8 cellular contexts compared by ENCODE assay signal in genomic region chr1:46718727-46719622, GRCh38. TPM values are rescaled to one million over a fixed set of nuclear protein-coding genes. Genes with fewer than 3 reads are reported as not detected.
DNase-seq lines count a peak whose midpoint lies in the region; ATAC-seq and TF ChIP-seq lines count a peak whose summit lies in the region.

Gene EFCAB14 (minus strand): TSS chr1:46719114. CDS start chr1:46718087, 1,027 bp downstream.

- H3K4me2 ChIP-seq in H9 (ENCODE audit: insufficient read depth, insufficient read length, low read length): peak within 1 kb of the TSS; percentile 99

- H2BK12ac ChIP-seq in H9 (ENCODE audit: insufficient read length, low read depth, low read length): no peak within 1 kb of the TSS

- H3K18ac ChIP-seq in H9 (ENCODE audit: insufficient read length, low read depth, low read length): peak within 1 kb of the TSS; percentile 68

- H3K9me3 ChIP-seq in H9 (ENCODE audit: control insufficient read depth, low read depth, low read length): no peaks in the 10 kb centered on the region
- H3K9me3 ChIP-seq in MG63: no peaks in the 10 kb centered on the region

- no peaks in the 10 kb centered on the region for H3K27me3 ChIP-seq in H9 (ENCODE audit: insufficient read depth, low read length)
- no peaks in the 10 kb centered on the region for H3K27me3 ChIP-seq in MG63

- H4K8ac ChIP-seq in H9 (replicated peaks; ENCODE audit: insufficient read length, low read depth, low read length): no peak within 1 kb of the TSS

- no peak within 1 kb of the TSS for H4K91ac ChIP-seq in H9 (ENCODE audit: insufficient read length, low read depth, low read length)

- H2BK15ac ChIP-seq in H9 (ENCODE audit: low read depth, low read length): no peak within 1 kb of the TSS

- no peak within 1 kb of the TSS for H3K27ac ChIP-seq in H9 (ENCODE audit: insufficient read length, low read depth, low read length)

- H3K4ac ChIP-seq in H9 (ENCODE audit: low read depth, low read length): no peak within 1 kb of the TSS

- peaks cover 8% of the 10 kb centered on the region for H3K23me2 ChIP-seq in H9 (ENCODE audit: insufficient read length, low read depth, low read length, poor library complexity, severe bottlenecking)

- peaks cover 3 to 36% (median 15%) of the 10 kb centered on the region in 3 experiments; a peak in 5 of 7 replicates for H3K36me3 Mint-ChIP-seq in H9 (ENCODE audit: insufficient read depth in 1 of 3, low read depth in 3 of 3)
- H3K36me3 Mint-ChIP-seq in nephron progenitor cell (ENCODE audit: low read depth): peaks cover 5% of the 10 kb centered on the region

- no peak for TF ChIP-seq CTCF in H9 (conservative IDR thresholded peaks at IDR 0.05)
- no peak for TF ChIP-seq CTCF in fibroblast of the aortic adventitia (IDR thresholded peaks at IDR 0.05; ENCODE audit: insufficient read depth, low read length)
- TF ChIP-seq CTCF in nephron progenitor cell (IDR thresholded peaks at IDR 0.05): no peak

- DNase-seq in ELR (ENCODE audit: low read depth) (peak; percentile 89), H9 (peak; percentile 99), MG63 (peak; percentile 93), SHP77 treated with DMSO at 0.1 percent for 48 hours (lab: John Stamatoyannopoulos, UW) (peak; percentile 79), activated gamma-delta T cell (lab: John Stamatoyannopoulos, UW) (peak; percentile 100), fibroblast of the aortic adventitia (ENCODE audit: low read depth) (peak; percentile 84), nephron progenitor cell (peak; percentile 99)
- peak; percentile 99 to 100 for DNase-seq in stimulated activated naive CD8-positive, alpha-beta T cell treated with anti-CD3 and anti-CD28 coated beads, Interleukin-15, amount 100 ng/mL, for 72 hours

- H3K9ac ChIP-seq in H9 (ENCODE audit: extremely low read depth, insufficient read length, low read length): peak within 1 kb of the TSS; percentile 87

- H3K4me3 ChIP-seq in MG63: peak within 1 kb of the TSS; percentile 90
- peak within 1 kb of the TSS; percentile 90 for H3K4me3 ChIP-seq in fibroblast of the aortic adventitia (ENCODE audit: low read depth, low read length)

- peak within 1 kb of the TSS; percentile 87; the same call in 1 of the 2 replicates for H3K14ac ChIP-seq in H9 (ENCODE audit: insufficient read depth, low read length)

- H3K23ac ChIP-seq in H9 (ENCODE audit: insufficient read length, low read depth, low read length): no peak within 1 kb of the TSS

- no CpG with 5 or more reads among the region's 85 CpGs for WGBS in H9 (ENCODE audit: extremely low coverage, insufficient read length, low lambda C conversion rate)

- H4K20me1 ChIP-seq in H9 (ENCODE audit: control insufficient read depth, insufficient read depth, insufficient read length): no peaks in the 10 kb centered on the region

- no peak within 1 kb of the TSS for H3T11ph ChIP-seq in H9 (ENCODE audit: low read length)

- H3K9me3 Mint-ChIP-seq in H9 (no peaks in the 10 kb centered on the region), nephron progenitor cell (no peaks in the 10 kb centered on the region)
- no peaks in the 10 kb centered on the region for H3K9me3 Mint-ChIP-seq in stimulated activated naive CD8-positive, alpha-beta T cell treated with anti-CD3 and anti-CD28 coated beads, Interleukin-15, amount 100 ng/mL, for 72 hours

- peaks cover 9% of the 10 kb centered on the region; the same call in 1 of the 2 replicates for H3K4me1 ChIP-seq in H9 (ENCODE audit: insufficient read depth, low read length)

- no peak within 1 kb of the TSS for H4K5ac ChIP-seq in H9 (ENCODE audit: insufficient read length, low read depth, low read length)

- H2BK120ac ChIP-seq in H9 (ENCODE audit: low read depth, low read length, poor library complexity, severe bottlenecking): no peak within 1 kb of the TSS

- no peak within 1 kb of the TSS for H3K56ac ChIP-seq in H9 (ENCODE audit: insufficient read length, low read depth, low read length)

- peaks cover 25% of the 10 kb centered on the region for H3K36me3 ChIP-seq in MG63

- peaks cover 16% of the 10 kb centered on the region for H3K79me1 ChIP-seq in H9 (ENCODE audit: insufficient read depth, low read depth, low read length, poor library complexity, severe bottlenecking)

- H2BK5ac ChIP-seq in H9 (ENCODE audit: insufficient read length, low read length): no peak within 1 kb of the TSS

- no peak within 1 kb of the TSS for H2BK20ac ChIP-seq in H9 (ENCODE audit: low read depth, low read length, poor library complexity, severe bottlenecking)

- peak within 1 kb of the TSS; percentile 26 for H2AFZ ChIP-seq in H9 (ENCODE audit: low read length)

- peaks cover 15% of the 10 kb centered on the region for H3K79me2 ChIP-seq in H9 (ENCODE audit: insufficient read depth, low read length)

- H3K27ac Mint-ChIP-seq in H9 (peak within 1 kb of the TSS; percentile 2 to 93 (median 75); a peak in 4 of 7 replicates), nephron progenitor cell (peak within 1 kb of the TSS; percentile 79)
- peak within 1 kb of the TSS; percentile 93 to 95 for H3K27ac Mint-ChIP-seq in stimulated activated naive CD8-positive, alpha-beta T cell treated with anti-CD3 and anti-CD28 coated beads, Interleukin-15, amount 100 ng/mL, for 72 hours

- peak; percentile 99 for ATAC-seq in stimulated activated naive CD8-positive, alpha-beta T cell treated with anti-CD3 and anti-CD28 coated beads, Interleukin-15, amount 100 ng/mL, for 72 hours

- peaks cover 6% of the 10 kb centered on the region; the same call in 1 of the 2 replicates for H3K27me3 Mint-ChIP-seq in H9 (ENCODE audit: low read depth)
- H3K27me3 Mint-ChIP-seq in nephron progenitor cell (ENCODE audit: low read depth, poor library complexity): peaks cover 25% of the 10 kb centered on the region
- no peaks in the 10 kb centered on the region for H3K27me3 Mint-ChIP-seq in stimulated activated naive CD8-positive, alpha-beta T cell treated with anti-CD3 and anti-CD28 coated beads, Interleukin-15, amount 100 ng/mL, for 72 hours

- H3K4me3 Mint-ChIP-seq in H9 (peak within 1 kb of the TSS; percentile 92 to 96), nephron progenitor cell (peak within 1 kb of the TSS; percentile 99)
- peak within 1 kb of the TSS; percentile 91 to 93 for H3K4me3 Mint-ChIP-seq in stimulated activated naive CD8-positive, alpha-beta T cell treated with anti-CD3 and anti-CD28 coated beads, Interleukin-15, amount 100 ng/mL, for 72 hours

- H3K4me1 Mint-ChIP-seq in H9: peaks cover 21 to 25% of the 10 kb centered on the region in 2 experiments
- peaks cover 31% of the 10 kb centered on the region for H3K4me1 Mint-ChIP-seq in nephron progenitor cell
- H3K4me1 Mint-ChIP-seq in stimulated activated naive CD8-positive, alpha-beta T cell treated with anti-CD3 and anti-CD28 coated beads, Interleukin-15, amount 100 ng/mL, for 72 hours: peaks cover 32% of the 10 kb centered on the region

- H2AK5ac ChIP-seq in H9 (ENCODE audit: insufficient read length, low read length): no peak within 1 kb of the TSS

RNA-seq across cellular contexts. Expression of gene EFCAB14, which starts in this region (rescaled TPM):
- total RNA-seq in H9 (2021) (41.6 and 42.2 TPM in 2 replicates), fibroblast of the aortic adventitia (ENCODE audit: low replicate concordance) (35.7 and 70.3 TPM in 2 replicates)
- 27.3 and 34.3 TPM in 2 replicates for total RNA-seq in MG63 (2014; rRNA removed; shearing (Covaris generic); ENCODE audit: low replicate concordance)
